17 cellular contexts compared by ENCODE assay signal in the genomic region with DNA sequence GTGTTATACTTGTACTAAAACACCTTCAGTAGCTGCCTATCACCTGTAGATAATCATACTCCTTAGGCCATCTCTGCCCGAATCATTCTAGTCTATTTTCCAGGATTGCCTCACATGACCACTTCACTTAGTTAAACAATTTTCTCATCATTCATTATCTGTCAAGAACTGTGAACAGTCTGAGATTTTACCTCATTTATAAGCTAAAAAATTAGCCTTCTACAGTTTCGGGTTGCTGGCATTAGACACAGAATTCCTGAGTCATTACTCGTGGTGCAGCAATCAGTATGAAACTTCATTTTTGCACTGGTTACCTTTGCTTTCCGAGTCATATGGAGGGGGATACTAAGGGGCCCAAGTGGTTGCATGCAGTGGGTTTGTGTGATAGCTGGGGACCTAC. TPM values are rescaled to one million over a fixed set of nuclear protein-coding genes. Genes with fewer than 3 reads are reported as not detected.
DNase-seq lines count a peak whose midpoint lies in the region; ATAC-seq, FAIRE-seq and TF ChIP-seq lines count a peak whose summit lies in the region.
"Had no signal": no experiment of that assay in that cellular context is flagged by ENCODE, and none has a peak within 500 bp of the region (broad histone marks: within the 10 kb centered on the region; RNA-seq: fewer than 3 reads in every experiment).

No MANE protein-coding gene starts in this region.

- TF ChIP-seq CTCF in omental fat pad (IDR thresholded peaks at IDR 0.05): no peak

- no peaks in the 10 kb centered on the region for H3K27me3 Mint-ChIP-seq in activated naive CD4-positive, alpha-beta T cell treated with anti-CD3 and anti-CD28 coated beads for 36 hours (ENCODE audit: low read depth)
- H3K27me3 Mint-ChIP-seq: stimulated activated naive CD8-positive, alpha-beta T cell treated with anti-CD3 and anti-CD28 coated beads, Interleukin-15, amount 100 ng/mL, for 72 hours had no signal

- no peaks in the 10 kb centered on the region for H3K4me1 Mint-ChIP-seq in activated naive CD4-positive, alpha-beta T cell treated with anti-CD3 and anti-CD28 coated beads for 36 hours (ENCODE audit: low read depth)
- H3K4me1 Mint-ChIP-seq: central memory CD8-positive, alpha-beta T cell; stimulated activated naive CD8-positive, alpha-beta T cell treated with anti-CD3 and anti-CD28 coated beads, Interleukin-15, amount 100 ng/mL, for 72 hours had no signal

- peak overlapping the region; percentile 16 for H3K27ac ChIP-seq in epithelial cell of prostate
- H3K27ac ChIP-seq: C4-2B had no signal

- peak; percentile 61 for DNase-seq in ELR (ENCODE audit: low read depth)
- peak; percentile 29 for DNase-seq in RCC 7860 (ENCODE audit: low spot score)
- DNase-seq in epithelial cell of prostate (ENCODE audit: low read depth, low spot score): no peak
- no peak for DNase-seq in omental fat pad (ENCODE audit: low spot score)
- DNase-seq in stimulated activated CD4-positive, alpha-beta T cell treated with anti-CD3 and anti-CD28 coated beads, Interleukin-1b, Interleukin-23, amount 100 ng/mL, for 48 hours: no peak
- no peak for DNase-seq in epidermal melanocyte (ENCODE audit: insufficient read length, low spot score)
- no peak for DNase-seq in activated naive CD4-positive, alpha-beta T cell treated with anti-CD3 and anti-CD28 coated beads for 36 hours
- DNase-seq: activated CD4-positive, alpha-beta memory T cell treated with anti-CD3 and anti-CD28 coated beads for 36 hours; H7; NCI-H1105 treated with DMSO at 0.1 percent for 48 hours; NCI-H446; stimulated activated naive CD8-positive, alpha-beta T cell treated with anti-CD3 and anti-CD28 coated beads, Interleukin-15, amount 100 ng/mL, for 72 hours had no signal

- intact Hi-C loops in activated naive CD4-positive, alpha-beta T cell treated with anti-CD3 and anti-CD28 coated beads for 36 hours (cut with micrococcal nuclease): no loop called here

- H3K4me3 Mint-ChIP-seq in activated naive CD4-positive, alpha-beta T cell treated with anti-CD3 and anti-CD28 coated beads for 36 hours: no peak overlapping the region
- H3K4me3 Mint-ChIP-seq: activated CD4-positive, alpha-beta memory T cell treated with anti-CD3 and anti-CD28 coated beads for 36 hours; central memory CD8-positive, alpha-beta T cell; stimulated activated naive CD8-positive, alpha-beta T cell treated with anti-CD3 and anti-CD28 coated beads, Interleukin-15, amount 100 ng/mL, for 72 hours; T-helper 2 cell treated with Interferon-gamma antibody and Interleukin-4, amounts not matched to agents 5 μg/mL and 100 μg/mL, for 36 hours had no signal

- CTCF ChIA-PET in activated naive CD4-positive, alpha-beta T cell treated with anti-CD3 and anti-CD28 coated beads for 36 hours (lab: Charles Lee): no interaction called here

- ATAC-seq in omental fat pad (ENCODE audit: low FRiP score): peak; percentile 92
- no peak for ATAC-seq in HG02759 (IDR thresholded peaks at IDR 0.05; ENCODE audit: unreplicated experiment)
- ATAC-seq: stimulated activated naive CD8-positive, alpha-beta T cell treated with anti-CD3 and anti-CD28 coated beads, Interleukin-15, amount 100 ng/mL, for 72 hours had no signal

- H3K27ac Mint-ChIP-seq in activated naive CD4-positive, alpha-beta T cell treated with anti-CD3 and anti-CD28 coated beads for 36 hours: no peak overlapping the region
- H3K27ac Mint-ChIP-seq: activated CD4-positive, alpha-beta memory T cell treated with anti-CD3 and anti-CD28 coated beads for 36 hours; activated T-helper 2 cell treated with anti-CD3 and anti-CD28 coated beads, Interferon-gamma antibody, Interleukin-2, Interleukin-4, amounts not matched to agents 10 μg/mL and 5 μg/mL and 100 μg/mL, durations not matched to agents 14 hours and 24 hours and 36 hours; stimulated activated naive CD8-positive, alpha-beta T cell treated with anti-CD3 and anti-CD28 coated beads, Interleukin-15, amount 100 ng/mL, for 72 hours; T-helper 2 cell treated with Interferon-gamma antibody and Interleukin-4, amounts not matched to agents 5 μg/mL and 100 μg/mL, for 36 hours had no signal

- peak; percentile 66 for FAIRE-seq in RCC 7860 (lab: Jason Lieb, UNC)

- H3K9me3 Mint-ChIP-seq in activated naive CD4-positive, alpha-beta T cell treated with anti-CD3 and anti-CD28 coated beads for 36 hours: no peaks in the 10 kb centered on the region
- H3K9me3 Mint-ChIP-seq: activated CD4-positive, alpha-beta memory T cell treated with anti-CD3 and anti-CD28 coated beads for 36 hours; activated T-helper 2 cell treated with anti-CD3 and anti-CD28 coated beads, Interferon-gamma antibody, Interleukin-2, Interleukin-4, amounts not matched to agents 10 μg/mL and 5 μg/mL and 100 μg/mL, durations not matched to agents 14 hours and 24 hours and 36 hours; central memory CD8-positive, alpha-beta T cell; T-helper 2 cell treated with Interferon-gamma antibody and Interleukin-4, amounts not matched to agents 5 μg/mL and 100 μg/mL, for 36 hours had no signal

- no peaks in the 10 kb centered on the region for H3K36me3 Mint-ChIP-seq in activated naive CD4-positive, alpha-beta T cell treated with anti-CD3 and anti-CD28 coated beads for 36 hours (ENCODE audit: low read depth)
- H3K36me3 Mint-ChIP-seq: activated CD4-positive, alpha-beta memory T cell treated with anti-CD3 and anti-CD28 coated beads for 36 hours had no signal

RNA-seq across cellular contexts. Expression of a gene that starts 57.6 kb away (rescaled TPM):
- under 1 TPM; 0.19 to 0.63 (median 0.37) TPM for total RNA-seq in omental fat pad
- total RNA-seq in activated naive CD4-positive, alpha-beta T cell treated with anti-CD3 and anti-CD28 coated beads for 36 hours: not detected
- total RNA-seq: activated CD4-positive, alpha-beta memory T cell treated with anti-CD3 and anti-CD28 coated beads for 36 hours had no signal

Comparison
In these comparisons a context has a peak if more than half of its experiments do, and no peak if none do; other contexts are left out.
1. DNase-seq: peak in ELR (single experiment) and RCC 7860 (single experiment); none in epithelial cell of prostate (single experiment), omental fat pad (single experiment), stimulated activated CD4-positive, alpha-beta T cell treated with anti-CD3 and anti-CD28 coated beads, Interleukin-1b, Interleukin-23, amount 100 ng/mL, for 48 hours (single experiment), epidermal melanocyte (single experiment) and activated naive CD4-positive, alpha-beta T cell treated with anti-CD3 and anti-CD28 coated beads for 36 hours (single experiment).